Comparison of ENCODE assay signal across 1 cellular context in the genomic region with DNA sequence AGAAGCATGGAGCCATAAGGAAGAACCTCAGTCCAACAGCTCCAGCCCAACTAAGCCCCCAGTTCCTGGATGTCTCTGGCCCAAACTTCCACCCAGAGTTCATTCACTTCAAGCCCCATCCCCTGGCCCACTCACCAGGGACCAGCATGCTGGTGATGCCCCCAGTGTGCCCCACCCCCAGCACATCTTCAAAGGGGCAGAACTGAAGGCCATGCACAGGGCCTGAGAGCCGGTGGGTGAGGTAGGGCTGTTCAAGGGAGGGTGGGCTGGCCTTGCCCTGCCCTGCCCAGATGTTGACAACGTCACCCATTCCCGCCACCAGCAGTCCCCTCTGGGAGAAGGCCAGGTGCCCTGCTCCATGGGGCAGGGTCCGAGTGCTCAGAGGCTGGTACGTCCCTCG.
TF ChIP-seq lines count a peak whose summit lies in the region.

No MANE protein-coding gene starts in this region.

TF ChIP-seq in WTC11, 78 proteins besides CTCF, POLR2A, EP300 and RAD21 (continued from another document):
- TF ChIP-seq, protein P1, sequence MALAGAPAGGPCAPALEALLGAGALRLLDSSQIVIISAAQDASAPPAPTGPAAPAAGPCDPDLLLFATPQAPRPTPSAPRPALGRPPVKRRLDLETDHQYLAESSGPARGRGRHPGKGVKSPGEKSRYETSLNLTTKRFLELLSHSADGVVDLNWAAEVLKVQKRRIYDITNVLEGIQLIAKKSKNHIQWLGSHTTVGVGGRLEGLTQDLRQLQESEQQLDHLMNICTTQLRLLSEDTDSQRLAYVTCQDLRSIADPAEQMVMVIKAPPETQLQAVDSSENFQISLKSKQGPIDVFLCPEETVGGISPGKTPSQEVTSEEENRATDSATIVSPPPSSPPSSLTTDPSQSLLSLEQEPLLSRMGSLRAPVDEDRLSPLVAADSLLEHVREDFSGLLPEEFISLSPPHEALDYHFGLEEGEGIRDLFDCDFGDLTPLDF (CRISPR knock-in tag; IDR thresholded peaks at IDR 0.05): no peak
